21 cellular contexts compared by ENCODE assay signal in the genomic region with DNA sequence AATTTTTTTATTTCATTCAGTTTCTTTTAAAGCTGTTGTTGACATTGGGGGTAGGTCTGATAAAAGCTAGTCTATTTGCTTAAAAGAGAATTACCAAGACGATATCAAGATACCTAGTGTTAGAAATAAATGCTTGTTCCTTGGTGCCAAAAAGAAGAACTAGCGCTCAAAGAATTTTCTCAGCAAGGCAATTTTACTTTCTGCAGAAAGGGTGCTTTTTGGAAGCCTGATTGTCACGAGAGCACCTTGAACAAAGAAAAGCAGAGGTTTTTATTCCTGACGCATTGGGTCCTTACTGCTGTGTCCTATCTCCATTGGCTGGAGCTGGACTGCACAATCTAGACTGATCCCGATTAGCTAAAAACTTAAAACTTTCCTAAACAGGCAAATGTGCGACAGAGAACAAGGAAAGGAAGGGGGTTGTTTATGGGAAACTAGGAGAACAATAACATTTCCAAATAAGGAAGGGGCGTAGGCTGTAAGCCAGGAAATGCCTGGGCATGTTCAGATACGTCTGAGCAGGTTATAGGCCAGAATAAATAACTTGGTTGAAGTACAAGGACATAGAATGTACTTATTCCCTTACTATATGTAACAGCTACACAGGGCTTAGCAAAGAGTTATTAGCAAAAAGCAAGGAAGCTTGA. TPM values are rescaled to one million over a fixed set of nuclear protein-coding genes. Genes with fewer than 3 reads are reported as not detected.
"Had no signal": no experiment of that assay in that cellular context is flagged by ENCODE, and none has a peak within 500 bp of the region (broad histone marks: within the 10 kb centered on the region; RNA-seq: fewer than 3 reads in every experiment).

No MANE protein-coding gene starts in this region.

- H3K27ac Mint-ChIP-seq: activated naive CD8-positive, alpha-beta T cell treated with anti-CD3 and anti-CD28 coated beads for 36 hours; endodermal cell; immature natural killer cell; mesothelial cell of epicardium; naive thymus-derived CD8-positive, alpha-beta T cell had no signal

- H3K27ac ChIP-seq: epithelial cell of prostate, neutrophil, ovary, psoas muscle, right atrium auricular region, upper lobe of left lung had no signal

- H3K4me1 ChIP-seq: psoas muscle, right atrium auricular region, upper lobe of left lung had no signal

- H3K4me3 Mint-ChIP-seq: activated naive CD8-positive, alpha-beta T cell treated with anti-CD3 and anti-CD28 coated beads for 36 hours; activated T-cell treated with anti-CD3 and anti-CD28 coated beads, Interleukin-2, amount 50 U/mL, for 4 hours; endodermal cell; immature natural killer cell; mesothelial cell of epicardium; naive thymus-derived CD8-positive, alpha-beta T cell had no signal

- H3K4me3 ChIP-seq: lung, ovary, psoas muscle, right atrium auricular region, upper lobe of left lung had no signal

- H3K27me3 Mint-ChIP-seq: activated naive CD8-positive, alpha-beta T cell treated with anti-CD3 and anti-CD28 coated beads for 36 hours had no signal

- DNase-seq: activated naive CD4-positive, alpha-beta T cell treated with Interleukin-2 at 50 U/mL for 16 hours; activated naive CD8-positive, alpha-beta T cell treated with anti-CD3 and anti-CD28 coated beads for 36 hours; activated T-cell treated with anti-CD3 and anti-CD28 coated beads, Interleukin-2, amount 50 U/mL, for 4 hours; cortex of kidney; endodermal cell; foreskin fibroblast; immature natural killer cell; naive thymus-derived CD8-positive, alpha-beta T cell; ovary; psoas muscle; stimulated activated CD4-positive, alpha-beta T cell treated with anti-CD3 and anti-CD28 coated beads, Interleukin-12 subunit alpha, Interleukin-12 subunit beta, amount 100 ng/mL, for 4 hours; stimulated activated CD4-positive, alpha-beta T cell treated with anti-CD3 and anti-CD28 coated beads, Interleukin-4, amount 100 ng/mL, for 4 hours; stimulated activated naive CD8-positive, alpha-beta T cell treated with anti-CD3 and anti-CD28 coated beads, Interleukin-15, Interleukin-2, amounts not matched to agents 100 U/mL and 50 U/mL, for 24 hours; T-helper 9 cell; upper lobe of left lung had no signal

- H3K4me1 Mint-ChIP-seq: activated naive CD8-positive, alpha-beta T cell treated with anti-CD3 and anti-CD28 coated beads for 36 hours; endodermal cell; immature natural killer cell; mesothelial cell of epicardium; naive thymus-derived CD8-positive, alpha-beta T cell had no signal

- H3K36me3 ChIP-seq: neutrophil, ovary, right atrium auricular region, upper lobe of left lung had no signal

- H3K27me3 ChIP-seq: neutrophil, ovary, right atrium auricular region, upper lobe of left lung had no signal

RNA-seq across cellular contexts. Expression of a gene that starts 50.3 kb away (rescaled TPM):
- total RNA-seq: activated naive CD8-positive, alpha-beta T cell treated with anti-CD3 and anti-CD28 coated beads for 36 hours; activated T-cell treated with anti-CD3 and anti-CD28 coated beads, Interleukin-2, amount 50 U/mL, for 4 hours; kidney epithelial cell had no signal
- polyA plus RNA-seq: immature natural killer cell had no signal
